ENCODE assay signal across 8 cellular contexts in the genomic region with DNA sequence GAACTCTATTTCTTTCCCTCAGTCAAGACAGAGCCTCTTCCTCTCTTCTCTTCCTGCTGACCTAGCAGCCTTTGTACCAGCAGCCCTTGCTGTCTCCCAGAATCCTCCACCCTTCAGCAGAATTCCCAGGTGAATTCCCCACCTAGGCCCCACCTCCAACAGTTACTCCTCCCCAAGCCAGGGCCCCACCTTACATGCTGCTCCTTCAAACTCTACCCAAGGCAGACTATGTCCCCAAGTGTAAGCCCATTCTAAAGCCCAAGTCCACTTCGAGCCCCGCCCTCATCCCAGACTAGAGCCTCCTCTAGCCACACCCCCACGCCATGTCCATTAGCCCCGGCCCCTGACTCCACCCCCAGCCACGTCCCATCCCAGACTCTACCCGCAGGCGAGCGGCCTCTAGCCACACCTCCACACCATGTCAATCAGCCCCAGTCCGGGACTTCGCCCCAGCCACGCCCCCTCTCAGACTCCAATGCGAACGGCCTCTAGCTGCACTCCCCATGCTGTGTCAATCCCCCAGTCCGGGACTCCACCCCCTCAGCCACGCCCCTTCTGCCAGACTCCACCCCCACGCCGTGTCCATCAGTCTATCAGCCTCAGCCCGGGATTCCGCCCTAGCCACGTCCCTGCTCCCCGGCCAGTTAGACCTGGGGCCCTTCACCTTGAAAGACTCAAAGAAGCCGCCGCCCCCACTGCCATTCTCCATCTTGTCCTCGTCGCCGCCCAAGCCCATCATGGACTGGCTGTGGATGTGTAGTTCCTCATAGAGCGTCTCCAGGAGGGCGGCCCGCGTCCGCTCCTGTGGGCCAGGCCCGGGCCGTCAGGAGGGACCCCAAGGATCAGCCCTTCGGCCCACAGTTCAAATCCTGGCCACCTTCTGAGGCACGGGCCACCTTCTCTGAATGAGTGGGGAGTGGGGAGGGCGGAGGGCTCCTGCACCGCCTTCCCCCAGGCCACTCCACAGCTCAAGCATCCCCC.
A peak's percentile ranks its signal among the peaks of the same experiment; 100 is the strongest.
DNase-seq lines count a peak whose midpoint lies in the region; ATAC-seq, FAIRE-seq and TF ChIP-seq lines count a peak whose summit lies in the region.

No MANE protein-coding gene starts in this region.

- no peak overlapping the region for H3K9ac ChIP-seq in liver (ENCODE audit: low read depth in 1 of 2, low read length in 2 of 2)

- H3K27me3 ChIP-seq in liver (ENCODE audit: control insufficient read depth in 4 of 4, insufficient read depth in 4 of 4, low read length in 3 of 4), result no peaks in the 10 kb centered on the region

- no peak for TF ChIP-seq RAD21 in liver (IDR thresholded peaks at IDR 0.05)

- CTCF ChIA-PET in T-cell (lab: Charles Lee), result no interaction called here

- H3K27ac Mint-ChIP-seq in T-cell, result no peak overlapping the region

- FAIRE-seq in colon (lab: Jason Lieb, UNC), result peak; percentile 38

- no peaks in the 10 kb centered on the region for H3K4me1 ChIP-seq in liver (ENCODE audit: control insufficient read depth in 4 of 4, insufficient read depth in 4 of 4, low read length in 3 of 4)

- DNase-seq in GM12865 (ENCODE audit: low read depth), result peak; percentile 85
- peak in 15 of 34 experiments; percentile 3 to 32 (median 11) for DNase-seq in T-cell
- peak; percentile 28 for DNase-seq in stimulated activated CD8-positive, alpha-beta memory T cell treated with anti-CD3 and anti-CD28 coated beads, Interleukin-4, amount 100 ng/mL, for 24 hours (ENCODE audit: low read depth)
- DNase-seq in NCI-H345 treated with DMSO at 0.1 percent for 48 hours (lab: John Stamatoyannopoulos, UW; ENCODE audit: unreplicated experiment), result no peak
- no peak for DNase-seq in NCI-H524 (lab: John Stamatoyannopoulos, UW)

- POLR2A ChIA-PET in T-cell (lab: Charles Lee), result no interaction called here

- H3K4me3 ChIP-seq in GM12865 (ENCODE audit: low read depth, low read length), result no peak overlapping the region
- H3K4me3 ChIP-seq in liver (ENCODE audit: low read depth in 1 of 3, low read length in 3 of 3), result no peak overlapping the region

- no peak overlapping the region for H3K27ac ChIP-seq in liver (ENCODE audit: low read depth in 1 of 2, low read length in 2 of 2)

- peaks cover 19% of the 10 kb centered on the region in 2 donors for H3K27me3 Mint-ChIP-seq in T-cell

- H3K9me3 Mint-ChIP-seq in T-cell, result no peaks in the 10 kb centered on the region

- ATAC-seq in HG03135 (IDR thresholded peaks at IDR 0.05; ENCODE audit: unreplicated experiment) (peak; percentile 73), T-cell (replicated peaks in 1 of 4) (peak in 3 of 4 experiments; percentile 41 to 59 (median 46))

- H3K9me3 ChIP-seq in liver (ENCODE audit: control insufficient read depth in 4 of 4, low read length in 3 of 4), result no peaks in the 10 kb centered on the region

- TF ChIP-seq CTCF in GM12865 (IDR thresholded peaks at IDR 0.05; ENCODE audit: insufficient read depth, low read depth, low read length, missing control alignments), result no peak
- no peak for TF ChIP-seq CTCF in liver (IDR thresholded peaks at IDR 0.05; ENCODE audit: low read depth, low read length, missing input control)

- H3K4me3 Mint-ChIP-seq in T-cell, result peak overlapping the region in 1 of 3 donors; percentile 44

- WGBS in liver, result 48% methylated on average over 37 of the region's 37 CpGs

- H3K4me1 Mint-ChIP-seq in T-cell, result peaks cover 9 to 12% (median 12%) of the 10 kb centered on the region in 3 donors

- H3K36me3 ChIP-seq in liver (ENCODE audit: control insufficient read depth in 4 of 4, insufficient read depth in 3 of 4, low read depth in 1 of 4, low read length in 3 of 4), result peaks cover 0 to 4% (median under 1%) of the 10 kb centered on the region in 4 donors

- H3K36me3 Mint-ChIP-seq in T-cell, result no peaks in the 10 kb centered on the region

TF ChIP-seq in liver, 16 proteins besides CTCF, POLR2A, EP300 and RAD21:
- peak in 1 of 2 donors; percentile 43 for TF ChIP-seq HNF4A (conservative IDR thresholded peaks at IDR 0.05)
- TF ChIP-seq HNF4G (IDR thresholded peaks at IDR 0.05), result no peak
- TF ChIP-seq SP1 (IDR thresholded peaks at IDR 0.05), result peak; percentile 55
TF ChIP-seq in liver: peak in this region for 2.

Comparison
In these comparisons a context has a peak if more than half of its experiments do, and no peak if none do; other contexts are left out.
1. DNase-seq: peak in GM12865 (single experiment) and stimulated activated CD8-positive, alpha-beta memory T cell treated with anti-CD3 and anti-CD28 coated beads, Interleukin-4, amount 100 ng/mL, for 24 hours (single experiment); none in NCI-H345 treated with DMSO at 0.1 percent for 48 hours (single experiment) and NCI-H524 (0 of 2).